Comparison of ENCODE assay signal across 2 cellular contexts in genomic region chr20:62498874-62499273, GRCh38.
TF ChIP-seq lines count a peak whose summit lies in the region.

No MANE protein-coding gene starts in this region.

TF ChIP-seq in HepG2, 621 proteins besides CTCF, POLR2A, EP300 and RAD21:
- TF ChIP-seq IKZF1 (IDR thresholded peaks at IDR 0.05) (no peak), PCBP1 (IDR thresholded peaks at IDR 0.05; ENCODE audit: borderline replicate concordance, low read depth, low read length) (0 out of 2 replicates have a peak, but pooled peaks have one; percentile 72)

TF ChIP-seq in HEK293, 187 proteins besides CTCF, POLR2A, EP300 and RAD21:
- TF ChIP-seq ZNF48 (tag by site-specific recombination; IDR thresholded peaks at IDR 0.05): no peak
- no peak for TF ChIP-seq ZNF639 (tag by site-specific recombination; IDR thresholded peaks at IDR 0.05)
- 0 out of 2 replicates have a peak, but pooled peaks have one; percentile 36 for TF ChIP-seq ZBTB7A (tag by site-specific recombination; IDR thresholded peaks at IDR 0.05; ENCODE audit: low read depth)
- no peak for TF ChIP-seq RBAK (tag by site-specific recombination; IDR thresholded peaks at IDR 0.05)
- no peak for TF ChIP-seq IKZF3 (tag by site-specific recombination; IDR thresholded peaks at IDR 0.05)
- peak; percentile 59 for TF ChIP-seq KLF8 (tag by site-specific recombination; IDR thresholded peaks at IDR 0.05)
- no peak for TF ChIP-seq ZBTB17 (tag by site-specific recombination; IDR thresholded peaks at IDR 0.05)
- TF ChIP-seq KLF1 (tag by site-specific recombination; IDR thresholded peaks at IDR 0.05): peak; percentile 50; the same call in 1 of the 2 replicates
TF ChIP-seq in HEK293: peak in this region for 3.
